Comparison of ENCODE assay signal across 8 cellular contexts in the genomic region with DNA sequence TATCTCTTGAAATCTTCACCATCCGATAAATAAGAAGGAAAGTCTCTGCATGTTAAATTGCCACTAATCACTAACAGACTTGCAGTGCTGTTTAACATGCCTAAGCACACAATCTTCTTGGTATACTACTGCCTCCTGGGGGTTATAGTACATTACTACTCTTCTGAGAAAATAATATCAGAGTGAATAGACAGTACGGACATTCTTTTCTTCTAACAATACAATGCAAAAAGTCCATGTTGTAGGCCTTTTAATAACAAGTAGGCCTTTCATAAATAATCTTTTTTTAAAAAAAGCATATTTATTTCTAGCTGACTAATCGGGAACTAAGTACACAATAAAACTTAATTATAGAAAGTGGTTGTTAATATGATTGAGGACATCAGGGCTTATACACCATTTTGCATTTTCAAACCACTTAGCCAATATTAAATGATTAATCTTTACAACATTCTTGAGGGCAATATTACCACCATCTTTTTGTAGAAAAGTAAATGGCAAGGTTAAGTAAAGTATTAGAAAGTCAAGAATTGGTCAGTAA.
A peak's percentile ranks its signal among the peaks of the same experiment; 100 is the strongest.
DNase-seq lines count a peak whose midpoint lies in the region; ATAC-seq and TF ChIP-seq lines count a peak whose summit lies in the region.

No MANE protein-coding gene starts in this region.

- no peaks in the 10 kb centered on the region for H3K9me3 ChIP-seq in OCI-LY7 (ENCODE audit: low read length)
- no peaks in the 10 kb centered on the region for H3K9me3 ChIP-seq in lung (ENCODE audit: control insufficient read depth in 2 of 2, insufficient read depth in 1 of 2, low read length in 1 of 2)

- no peak overlapping the region for H2AFZ ChIP-seq in KMS-11 (ENCODE audit: low read depth)
- H2AFZ ChIP-seq in OCI-LY7 (ENCODE audit: low read length): no peak overlapping the region

- no peak overlapping the region for H3K4me2 ChIP-seq in KMS-11
- no peak overlapping the region for H3K4me2 ChIP-seq in OCI-LY7 (ENCODE audit: low read length)

- 13 to 25% methylated on average over 3 of the region's 3 CpGs for WGBS in lung, 2 donors

- no TSS peak for BruUV-seq in OCI-LY7 (replicated peaks; lab: Mats Ljungman, UMichigan)

- H4K20me1 ChIP-seq in KMS-11 (ENCODE audit: insufficient read depth) (no peaks in the 10 kb centered on the region), OCI-LY7 (ENCODE audit: insufficient read depth, low read length) (no peaks in the 10 kb centered on the region; the same call in 1 of the 2 replicates)

- DNase-seq in DMS79 (lab: John Stamatoyannopoulos, UW): peak; percentile 41
- peak; percentile 62 for DNase-seq in OCI-LY7 (ENCODE audit: low spot score)
- DNase-seq in dedifferentiated amniotic fluid mesenchymal stem cell (ENCODE audit: extremely low spot score): peak; percentile 82
- DNase-seq in lung (ENCODE audit: low spot score): no peak
- DNase-seq in islet precursor cell: no peak

- H3K4me1 ChIP-seq in KMS-11 (ENCODE audit: low read depth, poor library complexity, severe bottlenecking): peaks cover 7% of the 10 kb centered on the region
- H3K4me1 ChIP-seq in OCI-LY7 (ENCODE audit: insufficient read depth, low read length, poor library complexity, severe bottlenecking): no peaks in the 10 kb centered on the region
- no peaks in the 10 kb centered on the region for H3K4me1 ChIP-seq in lung (ENCODE audit: control insufficient read depth in 2 of 2, insufficient read depth in 2 of 2, low read length in 2 of 2)

- no peaks in the 10 kb centered on the region for H3K36me3 ChIP-seq in KMS-11 (ENCODE audit: insufficient read depth)
- H3K36me3 ChIP-seq in OCI-LY7 (ENCODE audit: insufficient read depth, low read length): no peaks in the 10 kb centered on the region
- no peaks in the 10 kb centered on the region for H3K36me3 ChIP-seq in lung (ENCODE audit: control insufficient read depth in 2 of 2, insufficient read depth in 2 of 2, low read length in 2 of 2)

- H3K4me3 ChIP-seq in KMS-11 (IDR thresholded peaks at IDR 0.05; ENCODE audit: insufficient read depth, low read depth, low read length) (no peak overlapping the region), OCI-LY7 (ENCODE audit: low read depth, low read length, poor library complexity, severe bottlenecking) (no peak overlapping the region), lung (no peak overlapping the region)

- no peak overlapping the region for H3K27ac ChIP-seq in KMS-11
- H3K27ac ChIP-seq in OCI-LY7 (ENCODE audit: low read depth, low read length, poor library complexity, severe bottlenecking): no peak overlapping the region
- no peak overlapping the region for H3K27ac ChIP-seq in lung (ENCODE audit: low read depth in 1 of 2, low read length in 1 of 2)

- ATAC-seq in lung (ENCODE audit: insufficient read depth, low FRiP score): peak; percentile 79
- no peak for ATAC-seq in GM18519 (IDR thresholded peaks at IDR 0.05; ENCODE audit: low FRiP score, unreplicated experiment)
- ATAC-seq in GM21360 (IDR thresholded peaks at IDR 0.05; ENCODE audit: unreplicated experiment): no peak

- CTCF ChIA-PET in OCI-LY7 (lab: Charles Lee; ENCODE audit: unreplicated experiment): no interaction called here

- no peaks in the 10 kb centered on the region for H3K9me2 ChIP-seq in OCI-LY7 (ENCODE audit: insufficient read depth, low read length)

- H3K27me3 ChIP-seq in KMS-11 (ENCODE audit: insufficient read depth, low read depth): no peaks in the 10 kb centered on the region
- H3K27me3 ChIP-seq in lung (ENCODE audit: control insufficient read depth, insufficient read depth): no peaks in the 10 kb centered on the region

- POLR2A ChIA-PET in OCI-LY7 (lab: Charles Lee): no interaction called here

- intact Hi-C loops in OCI-LY7 (cut with micrococcal nuclease; ENCODE audit: unreplicated experiment): loop anchor here (2.0 to 10.0 kb wide), 3 partner anchors 540 to 652 kb away; no protein-coding TSS in a partner anchor

- TF ChIP-seq CTCF in KMS-11 (conservative IDR thresholded peaks at IDR 0.05; ENCODE audit: low read depth, low read length): peak; percentile 85
- TF ChIP-seq CTCF in OCI-LY7 (conservative IDR thresholded peaks at IDR 0.05; ENCODE audit: low read length): peak; percentile 85
- peak; percentile 67 for TF ChIP-seq CTCF in lung (IDR thresholded peaks at IDR 0.05; ENCODE audit: control extremely low read depth, extremely low read depth)

- H3K79me2 ChIP-seq in KMS-11 (ENCODE audit: insufficient read depth, low read depth) (no peaks in the 10 kb centered on the region), OCI-LY7 (ENCODE audit: insufficient read depth, low read depth, low read length) (no peaks in the 10 kb centered on the region)

- no peak overlapping the region for H3K9ac ChIP-seq in KMS-11

Comparison
In these comparisons a context has a peak if more than half of its experiments do, and no peak if none do; other contexts are left out.
1. DNase-seq: peak in DMS79 (single experiment), OCI-LY7 (single experiment) and dedifferentiated amniotic fluid mesenchymal stem cell (single experiment); none in lung (single experiment) and islet precursor cell (single experiment).
2. Peak in every context shown above with its lines, with median percentiles within 50 percentile points of each other: CTCF ChIP-seq.